ENCODE assay signal across 11 cellular contexts in genomic region chr13:80718970-80719369, GRCh38.
"Had no signal": no experiment of that assay in that cellular context is flagged by ENCODE, and none has a peak within 500 bp of the region (broad histone marks: within the 10 kb centered on the region; RNA-seq: fewer than 3 reads in every experiment).

No MANE protein-coding gene starts in this region.

- FAIRE-seq: H1, H54 had no signal

- H3K4me1 ChIP-seq: HAP-1 had no signal

- H3K9ac ChIP-seq: GM23248 had no signal

- H3K4me3 ChIP-seq: GM23248, GM23338, HAP-1 had no signal

- H2AFZ ChIP-seq: GM23248, GM23338 had no signal

- H3K27ac ChIP-seq: GM23248 had no signal

- H3K36me3 ChIP-seq: HAP-1 had no signal

- H3K4me2 ChIP-seq: GM23338 had no signal

- H3K9me3 ChIP-seq: HAP-1 had no signal

- DNase-seq: GM23248, GOT3, H7, H9, HCEC 1CT, HFFc6 had no signal

- ATAC-seq: GM23338, HCT116 had no signal
